In genomic region chr6:27501187-27501586, GRCh38 we compare ENCODE assay signal across 1 cellular context.
TF ChIP-seq lines count a peak whose summit lies in the region.

No MANE protein-coding gene starts in this region.

TF ChIP-seq in K562, 482 proteins besides CTCF, POLR2A, EP300 and RAD21 (continued from another document):
- TF ChIP-seq C11orf30 (IDR thresholded peaks at IDR 0.05; ENCODE audit: low read depth), result peak; percentile 88
- no peak for TF ChIP-seq KAT2B (IDR thresholded peaks at IDR 0.05; ENCODE audit: low read depth, low read length)
- peak; percentile 95 for TF ChIP-seq ZNF316 (IDR thresholded peaks at IDR 0.05)
